Comparison of ENCODE assay signal across 2 cellular contexts in genomic region chr3:124627501-124627908, GRCh38.
TF ChIP-seq lines count a peak whose summit lies in the region.

No MANE protein-coding gene starts in this region.

TF ChIP-seq in SK-N-SH treated with all-trans-retinoic acid at 6 μM for 48 hours, 23 proteins besides CTCF, POLR2A, EP300 and RAD21 (continued from another document):
- TF ChIP-seq, protein P1, sequence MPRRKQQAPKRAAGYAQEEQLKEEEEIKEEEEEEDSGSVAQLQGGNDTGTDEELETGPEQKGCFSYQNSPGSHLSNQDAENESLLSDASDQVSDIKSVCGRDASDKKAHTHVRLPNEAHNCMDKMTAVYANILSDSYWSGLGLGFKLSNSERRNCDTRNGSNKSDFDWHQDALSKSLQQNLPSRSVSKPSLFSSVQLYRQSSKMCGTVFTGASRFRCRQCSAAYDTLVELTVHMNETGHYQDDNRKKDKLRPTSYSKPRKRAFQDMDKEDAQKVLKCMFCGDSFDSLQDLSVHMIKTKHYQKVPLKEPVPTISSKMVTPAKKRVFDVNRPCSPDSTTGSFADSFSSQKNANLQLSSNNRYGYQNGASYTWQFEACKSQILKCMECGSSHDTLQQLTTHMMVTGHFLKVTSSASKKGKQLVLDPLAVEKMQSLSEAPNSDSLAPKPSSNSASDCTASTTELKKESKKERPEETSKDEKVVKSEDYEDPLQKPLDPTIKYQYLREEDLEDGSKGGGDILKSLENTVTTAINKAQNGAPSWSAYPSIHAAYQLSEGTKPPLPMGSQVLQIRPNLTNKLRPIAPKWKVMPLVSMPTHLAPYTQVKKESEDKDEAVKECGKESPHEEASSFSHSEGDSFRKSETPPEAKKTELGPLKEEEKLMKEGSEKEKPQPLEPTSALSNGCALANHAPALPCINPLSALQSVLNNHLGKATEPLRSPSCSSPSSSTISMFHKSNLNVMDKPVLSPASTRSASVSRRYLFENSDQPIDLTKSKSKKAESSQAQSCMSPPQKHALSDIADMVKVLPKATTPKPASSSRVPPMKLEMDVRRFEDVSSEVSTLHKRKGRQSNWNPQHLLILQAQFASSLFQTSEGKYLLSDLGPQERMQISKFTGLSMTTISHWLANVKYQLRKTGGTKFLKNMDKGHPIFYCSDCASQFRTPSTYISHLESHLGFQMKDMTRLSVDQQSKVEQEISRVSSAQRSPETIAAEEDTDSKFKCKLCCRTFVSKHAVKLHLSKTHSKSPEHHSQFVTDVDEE (CRISPR knock-in tag; IDR thresholded peaks at IDR 0.05) = no peak
- TF ChIP-seq TCF4 (CRISPR knock-in tag; IDR thresholded peaks at IDR 0.05; ENCODE audit: borderline replicate concordance) = no peak
- TF ChIP-seq BACH2 (CRISPR knock-in tag; IDR thresholded peaks at IDR 0.05; ENCODE audit: borderline replicate concordance) = no peak
- no peak for TF ChIP-seq RARB (CRISPR knock-in tag; IDR thresholded peaks at IDR 0.05)
- no peak for TF ChIP-seq ARNTL (CRISPR knock-in tag; IDR thresholded peaks at IDR 0.05; ENCODE audit: borderline replicate concordance, low read depth)
- TF ChIP-seq PPARA (CRISPR knock-in tag; IDR thresholded peaks at IDR 0.05; ENCODE audit: borderline replicate concordance) = no peak
- TF ChIP-seq ISL1 (CRISPR knock-in tag; IDR thresholded peaks at IDR 0.05) = no peak
- no peak for TF ChIP-seq ZFP3 (CRISPR knock-in tag; IDR thresholded peaks at IDR 0.05)
- no peak for TF ChIP-seq CREB5 (CRISPR knock-in tag; IDR thresholded peaks at IDR 0.05; ENCODE audit: low read depth)

TF ChIP-seq in SK-N-SH, 30 proteins besides CTCF, POLR2A, EP300 and RAD21 (continued from another document):
- TF ChIP-seq, protein P2, sequence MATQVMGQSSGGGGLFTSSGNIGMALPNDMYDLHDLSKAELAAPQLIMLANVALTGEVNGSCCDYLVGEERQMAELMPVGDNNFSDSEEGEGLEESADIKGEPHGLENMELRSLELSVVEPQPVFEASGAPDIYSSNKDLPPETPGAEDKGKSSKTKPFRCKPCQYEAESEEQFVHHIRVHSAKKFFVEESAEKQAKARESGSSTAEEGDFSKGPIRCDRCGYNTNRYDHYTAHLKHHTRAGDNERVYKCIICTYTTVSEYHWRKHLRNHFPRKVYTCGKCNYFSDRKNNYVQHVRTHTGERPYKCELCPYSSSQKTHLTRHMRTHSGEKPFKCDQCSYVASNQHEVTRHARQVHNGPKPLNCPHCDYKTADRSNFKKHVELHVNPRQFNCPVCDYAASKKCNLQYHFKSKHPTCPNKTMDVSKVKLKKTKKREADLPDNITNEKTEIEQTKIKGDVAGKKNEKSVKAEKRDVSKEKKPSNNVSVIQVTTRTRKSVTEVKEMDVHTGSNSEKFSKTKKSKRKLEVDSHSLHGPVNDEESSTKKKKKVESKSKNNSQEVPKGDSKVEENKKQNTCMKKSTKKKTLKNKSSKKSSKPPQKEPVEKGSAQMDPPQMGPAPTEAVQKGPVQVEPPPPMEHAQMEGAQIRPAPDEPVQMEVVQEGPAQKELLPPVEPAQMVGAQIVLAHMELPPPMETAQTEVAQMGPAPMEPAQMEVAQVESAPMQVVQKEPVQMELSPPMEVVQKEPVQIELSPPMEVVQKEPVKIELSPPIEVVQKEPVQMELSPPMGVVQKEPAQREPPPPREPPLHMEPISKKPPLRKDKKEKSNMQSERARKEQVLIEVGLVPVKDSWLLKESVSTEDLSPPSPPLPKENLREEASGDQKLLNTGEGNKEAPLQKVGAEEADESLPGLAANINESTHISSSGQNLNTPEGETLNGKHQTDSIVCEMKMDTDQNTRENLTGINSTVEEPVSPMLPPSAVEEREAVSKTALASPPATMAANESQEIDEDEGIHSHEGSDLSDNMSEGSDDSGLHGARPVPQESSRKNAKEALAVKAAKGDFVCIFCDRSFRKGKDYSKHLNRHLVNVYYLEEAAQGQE (IDR thresholded peaks at IDR 0.05; ENCODE audit: low read depth, low read length) = no peak
- TF ChIP-seq, protein P3, sequence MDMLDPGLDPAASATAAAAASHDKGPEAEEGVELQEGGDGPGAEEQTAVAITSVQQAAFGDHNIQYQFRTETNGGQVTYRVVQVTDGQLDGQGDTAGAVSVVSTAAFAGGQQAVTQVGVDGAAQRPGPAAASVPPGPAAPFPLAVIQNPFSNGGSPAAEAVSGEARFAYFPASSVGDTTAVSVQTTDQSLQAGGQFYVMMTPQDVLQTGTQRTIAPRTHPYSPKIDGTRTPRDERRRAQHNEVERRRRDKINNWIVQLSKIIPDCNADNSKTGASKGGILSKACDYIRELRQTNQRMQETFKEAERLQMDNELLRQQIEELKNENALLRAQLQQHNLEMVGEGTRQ (IDR thresholded peaks at IDR 0.05; ENCODE audit: borderline replicate concordance, low read depth, low read length) = no peak
